Comparison of ENCODE assay signal across 25 cellular contexts in genomic region chr5:80623911-80624457, GRCh38. TPM values are rescaled to one million over a fixed set of nuclear protein-coding genes. Genes with fewer than 3 reads are reported as not detected.
DNase-seq lines count a peak whose midpoint lies in the region; ATAC-seq lines count a peak whose summit lies in the region.
"Had no signal": no experiment of that assay in that cellular context is flagged by ENCODE, and none has a peak within 500 bp of the region (broad histone marks: within the 10 kb centered on the region; RNA-seq: fewer than 3 reads in every experiment).

No MANE protein-coding gene starts in this region.

- DNase-seq in NCI-H82 (lab: John Stamatoyannopoulos, UW) (peak; percentile 43), NCI-H82 treated with DMSO at 0.1 percent for 48 hours (lab: John Stamatoyannopoulos, UW; ENCODE audit: unreplicated experiment) (no peak), LHCN-M2 (ENCODE audit: low read depth) (peak; percentile 9), kidney tubule cell (ENCODE audit: low spot score) (peak; percentile 22), renal cortical epithelial cell (ENCODE audit: low read depth) (peak; percentile 41)
- DNase-seq: activated CD4-positive, CD25-positive, alpha-beta regulatory T cell treated with anti-CD3 and anti-CD28 coated beads, Interleukin-2, amount 50 U/mL, for 72 hours; activated naive CD4-positive, alpha-beta T cell treated with anti-CD3 and anti-CD28 coated beads, Interleukin-2, amount 50 U/mL, for 16 hours; anterior cingulate cortex; CD4-positive, CD25-positive, alpha-beta regulatory T cell; central memory CD4-positive, alpha-beta T cell; DMS79; H7; NCI-H1105 treated with DMSO at 0.1 percent for 48 hours; NCI-H2227 treated with DMSO at 0.1 percent for 48 hours; stimulated activated naive CD4-positive, alpha-beta T cell; T-helper 9 cell had no signal

- no peak for ATAC-seq in HG02798 (IDR thresholded peaks at IDR 0.05; ENCODE audit: poor library complexity, unreplicated experiment)
- no peak for ATAC-seq in GM21526 (IDR thresholded peaks at IDR 0.05; ENCODE audit: low FRiP score, unreplicated experiment)
- ATAC-seq in GM21360 (IDR thresholded peaks at IDR 0.05; ENCODE audit: unreplicated experiment): no peak
- ATAC-seq: SK-N-SH treated with all-trans-retinoic acid at 6 μM for 48 hours had no signal

RNA-seq across cellular contexts. Expression of gene MSH3, which starts 30.5 kb away (rescaled TPM):
- total RNA-seq in LHCN-M2 (2014; rRNA removed): 12.6 and 15.8 TPM in 2 replicates
- polyA plus RNA-seq in LHCN-M2 (2012): 5.5 TPM
- total RNA-seq in renal cortical epithelial cell: 17.0 and 26.0 TPM in 2 replicates

RNA-seq across cellular contexts. Expression of gene DHFR, which starts 30.8 kb away (rescaled TPM):
- total RNA-seq in LHCN-M2 (2014; rRNA removed): 112 and 131 TPM in 2 replicates
- 37.7 TPM for polyA plus RNA-seq in LHCN-M2 (2012)
- total RNA-seq in renal cortical epithelial cell: 10.2 and 21.2 TPM in 2 replicates

RNA-seq across cellular contexts. Expression of gene ANKRD34B, which starts 53.9 kb away (rescaled TPM):
- total RNA-seq in LHCN-M2 (2014; rRNA removed): not detected in 2 replicates
- polyA plus RNA-seq in LHCN-M2 (2012): not detected
- 4.4 and 4.5 TPM in 2 replicates for total RNA-seq in renal cortical epithelial cell
- total RNA-seq: CD4-positive, CD25-positive, alpha-beta regulatory T cell; fibroblast of villous mesenchyme; HT1080; osteocyte; thoracic aorta had no signal
- polyA plus RNA-seq: AG04450; CD4-positive, CD25-positive, alpha-beta regulatory T cell had no signal
